ENCODE assay signal across 8 cellular contexts in genomic region chrX:36908801-36909403, GRCh38.
DNase-seq lines count a peak whose midpoint lies in the region; ATAC-seq and TF ChIP-seq lines count a peak whose summit lies in the region.

No MANE protein-coding gene starts in this region.

- H3K4me3 ChIP-seq in HL-60 (replicated peaks; ENCODE audit: insufficient read depth, low read length), result no peak overlapping the region
- no peak overlapping the region for H3K4me3 ChIP-seq in fibroblast of villous mesenchyme (ENCODE audit: low read depth, low read length)
- no peak overlapping the region for H3K4me3 ChIP-seq in upper lobe of right lung

- no peak overlapping the region for H3K27ac ChIP-seq in HL-60 (replicated peaks)
- no peak overlapping the region for H3K27ac ChIP-seq in upper lobe of right lung

- H3K9me3 ChIP-seq in upper lobe of right lung, result no peaks in the 10 kb centered on the region

- ATAC-seq in upper lobe of right lung, result no peak

- H3K36me3 ChIP-seq in upper lobe of right lung, result no peaks in the 10 kb centered on the region

- intact Hi-C loops in upper lobe of right lung (cut with DNase I), result no loop called here

- DNase-seq in SIG-M5 treated with dmso at 0.1 percent for 504 hours (lab: John Stamatoyannopoulos, UW; ENCODE audit: unreplicated experiment) (peak; percentile 34), SIG-M5 (lab: John Stamatoyannopoulos, UW) (no peak), HL-60 (ENCODE audit: low read depth in 1 of 2, low spot score in 1 of 2) (peak in 1 of 2 experiments; percentile 1), RPMI8226 (peak; percentile 22), fibroblast of villous mesenchyme (ENCODE audit: low read depth) (peak; percentile 8), upper lobe of right lung (no peak), GOT3 (lab: John Stamatoyannopoulos, UW) (no peak)
- DNase-seq in activated CD4-positive, alpha-beta T cell treated with anti-CD3 and anti-CD28 coated beads for 1 hour, result no peak

- no peaks in the 10 kb centered on the region for H3K27me3 ChIP-seq in HL-60 (ENCODE audit: insufficient read depth, poor library complexity, severe bottlenecking)
- H3K27me3 ChIP-seq in upper lobe of right lung, result no peaks in the 10 kb centered on the region

- no peaks in the 10 kb centered on the region for H3K4me1 ChIP-seq in upper lobe of right lung

- TF ChIP-seq CTCF in HL-60 (IDR thresholded peaks at IDR 0.05; ENCODE audit: insufficient read depth, low read length), result peak; percentile 11
- TF ChIP-seq CTCF in fibroblast of villous mesenchyme (IDR thresholded peaks at IDR 0.05; ENCODE audit: insufficient read depth, low read depth, low read length), result peak; percentile 40
- peak; percentile 40 for TF ChIP-seq CTCF in upper lobe of right lung (IDR thresholded peaks at IDR 0.05)

Comparison
In these comparisons a context has a peak if more than half of its experiments do, and no peak if none do; other contexts are left out.
1. DNase-seq: peak in SIG-M5 treated with dmso at 0.1 percent for 504 hours (single experiment), RPMI8226 (single experiment) and fibroblast of villous mesenchyme (single experiment); none in SIG-M5 (single experiment), upper lobe of right lung (single experiment), activated CD4-positive, alpha-beta T cell treated with anti-CD3 and anti-CD28 coated beads for 1 hour (single experiment) and GOT3 (single experiment).
2. Peak in every context shown above with its lines, with median percentiles within 50 percentile points of each other: CTCF ChIP-seq.